ENCODE assay signal across 8 cellular contexts in the genomic region with DNA sequence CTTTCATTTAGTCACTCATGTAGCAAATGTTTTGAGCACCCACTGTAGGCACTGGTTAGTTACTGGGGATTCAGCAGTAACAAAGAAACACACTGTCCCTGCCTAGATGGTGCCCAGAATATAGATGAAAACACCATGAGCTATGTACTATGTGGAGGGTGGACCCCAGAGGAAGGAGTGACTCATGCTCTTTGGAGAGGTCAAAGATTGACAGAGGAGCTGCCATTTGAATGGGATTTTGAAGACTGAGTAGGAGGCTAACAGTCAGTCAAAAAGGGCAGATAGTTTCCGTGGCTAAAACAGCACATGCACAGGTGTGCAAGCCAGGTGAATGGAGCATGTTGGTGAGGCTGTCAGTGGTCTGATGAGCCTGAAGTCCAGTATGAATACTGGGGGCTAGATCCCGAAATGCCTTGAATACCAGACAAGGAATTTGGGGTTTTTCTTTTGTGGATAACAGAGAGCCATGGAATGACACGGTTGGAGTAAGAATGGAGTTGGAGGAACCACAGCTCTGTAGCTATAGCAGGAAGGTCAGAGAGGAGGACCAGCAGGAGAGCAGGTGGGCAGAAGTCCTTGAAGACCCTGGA. TPM values are rescaled to one million over a fixed set of nuclear protein-coding genes. Genes with fewer than 3 reads are reported as not detected.
A peak's percentile ranks its signal among the peaks of the same experiment; 100 is the strongest.
DNase-seq lines count a peak whose midpoint lies in the region; ATAC-seq and TF ChIP-seq lines count a peak whose summit lies in the region.

No MANE protein-coding gene starts in this region.

- H3K9ac ChIP-seq in Loucy (ENCODE audit: low read depth, low read length, poor library complexity, severe bottlenecking) = peak overlapping the region; percentile 2

- H3K9me3 ChIP-seq in Loucy (ENCODE audit: insufficient read depth, low read depth, low read length) = 0 out of 2 replicates have a peak, but pooled peaks cover 4% of the 10 kb centered on the region

- no peaks in the 10 kb centered on the region for H3K79me2 ChIP-seq in Loucy (ENCODE audit: insufficient read depth, low read length)

- no peaks in the 10 kb centered on the region for H3K36me3 Mint-ChIP-seq in type B pancreatic cell

- H3K27me3 Mint-ChIP-seq in type B pancreatic cell = peaks cover 17% of the 10 kb centered on the region

- no peak overlapping the region for H3K4me3 Mint-ChIP-seq in type B pancreatic cell

- no peaks in the 10 kb centered on the region for H3K9me2 ChIP-seq in Loucy (replicated peaks; ENCODE audit: low read depth, low read length)

- H2AFZ ChIP-seq in Loucy (ENCODE audit: low read length) = no peak overlapping the region

- no peaks in the 10 kb centered on the region for H3K27me3 ChIP-seq in Loucy (ENCODE audit: insufficient read depth, low read length, poor library complexity, severe bottlenecking)

- no peaks in the 10 kb centered on the region for H3K4me1 Mint-ChIP-seq in type B pancreatic cell (ENCODE audit: unreplicated experiment)

- intact Hi-C loops in cardiac septum (cut with DNase I) = no loop called here

- H4K20me1 ChIP-seq in Loucy (ENCODE audit: insufficient read depth, low read length, poor library complexity, severe bottlenecking) = no peaks in the 10 kb centered on the region

- peak overlapping the region; percentile 27 for H3K4me2 ChIP-seq in Loucy (ENCODE audit: low read depth, low read length, poor library complexity, severe bottlenecking)

- no peak overlapping the region for H3K27ac Mint-ChIP-seq in type B pancreatic cell

- H3K4me1 ChIP-seq in Loucy (ENCODE audit: insufficient read depth, low read length, poor library complexity, severe bottlenecking) = peaks cover 38% of the 10 kb centered on the region

- H3K4me3 ChIP-seq in Loucy (ENCODE audit: low read length, poor library complexity, severe bottlenecking) = no peak overlapping the region

- peak; percentile 45 for ATAC-seq in GM19372 (IDR thresholded peaks at IDR 0.05; ENCODE audit: low read depth, unreplicated experiment)

- H3K9me3 Mint-ChIP-seq in type B pancreatic cell = no peaks in the 10 kb centered on the region

- DNase-seq in AG20443 (ENCODE audit: low spot score) (peak; percentile 52), astrocyte of the hippocampus (ENCODE audit: low read depth, low spot score) (peak; percentile 57), cardiac septum (ENCODE audit: low spot score) (no peak), NCI-H1436 (lab: John Stamatoyannopoulos, UW) (no peak), type B pancreatic cell (ENCODE audit: extremely low spot score, unreplicated experiment) (no peak)
- peak in 2 of 3 experiments; percentile 34 to 42 for DNase-seq in stimulated activated CD4-positive, alpha-beta T cell treated with anti-CD3 and anti-CD28 coated beads, TNF-alpha, amount 100 ng/mL, for 4 hours (ENCODE audit: low read depth in 3 of 3)

- no peaks in the 10 kb centered on the region; the same call in 1 of the 2 replicates for H3K36me3 ChIP-seq in Loucy (ENCODE audit: insufficient read depth, low read length)

- H3F3A ChIP-seq in Loucy (ENCODE audit: low read depth) = no peaks in the 10 kb centered on the region

- TF ChIP-seq CTCF in Loucy (conservative IDR thresholded peaks at IDR 0.05; ENCODE audit: low read length) (no peak), type B pancreatic cell (conservative IDR thresholded peaks at IDR 0.05) (no peak)

RNA-seq across cellular contexts. Expression of a gene that starts 6.1 kb away (rescaled TPM):
- total RNA-seq in cardiac septum (1.4 TPM), type B pancreatic cell (ENCODE audit: low replicate concordance) (0.29 TPM in 1 of 2 replicates, not detected in the other)

Comparison
In these comparisons a context has a peak if more than half of its experiments do, and no peak if none do; other contexts are left out.
1. DNase-seq: peak in AG20443 (single experiment), astrocyte of the hippocampus (single experiment) and stimulated activated CD4-positive, alpha-beta T cell treated with anti-CD3 and anti-CD28 coated beads, TNF-alpha, amount 100 ng/mL, for 4 hours (2 of 3); none in cardiac septum (single experiment), NCI-H1436 (single experiment) and type B pancreatic cell (single experiment).